In the genomic region with DNA sequence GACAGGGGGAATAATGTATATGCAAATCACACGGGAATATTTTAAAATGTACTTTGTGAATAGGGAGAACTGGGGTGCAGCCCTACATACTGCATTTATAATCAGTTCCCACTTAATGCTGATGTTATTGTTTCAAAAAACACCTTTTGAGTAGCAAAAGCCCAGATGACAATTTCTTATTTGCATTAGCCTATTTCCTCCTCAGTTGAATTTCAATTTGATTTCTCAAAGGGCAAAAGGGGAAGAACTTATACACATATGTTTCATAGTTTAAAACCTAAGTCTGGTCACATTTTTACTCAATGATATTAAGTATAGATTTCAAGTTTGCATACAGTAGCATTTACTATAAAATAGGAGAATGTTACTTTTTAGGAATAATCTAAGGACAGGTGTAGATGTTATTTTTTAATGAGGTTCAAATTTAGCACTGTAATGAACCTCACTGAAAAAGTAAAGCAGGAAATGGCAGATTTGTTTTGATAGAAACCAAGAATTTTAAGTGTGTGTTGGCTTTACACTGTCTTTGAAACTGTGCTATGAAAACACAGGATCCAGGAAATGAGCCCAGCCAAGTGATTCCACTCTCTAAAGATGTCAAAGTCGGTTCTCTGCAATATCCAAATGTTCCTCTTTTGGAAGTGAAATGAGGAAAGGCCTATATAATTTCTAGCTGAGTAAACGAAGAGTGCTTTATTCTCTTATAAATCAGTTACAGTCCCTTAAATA, we compare ENCODE assay signal across 8 cellular contexts.
DNase-seq lines count a peak whose midpoint lies in the region; ATAC-seq and TF ChIP-seq lines count a peak whose summit lies in the region.

No MANE protein-coding gene starts in this region.

- peak overlapping the region; percentile 72 for H3K27ac ChIP-seq in CD4-positive, alpha-beta T cell (ENCODE audit: low read depth, low read length)
- H3K27ac ChIP-seq in stomach: peak overlapping the region in 4 of 5 donors; percentile 14 to 59 (median 44)

- no peak for TF ChIP-seq CTCF in CD4-positive, alpha-beta T cell (IDR thresholded peaks at IDR 0.05)
- TF ChIP-seq CTCF in stomach (IDR thresholded peaks at IDR 0.05): no peak

- ATAC-seq in CD4-positive, alpha-beta T cell (ENCODE audit: poor library complexity): peak; percentile 63
- peak; percentile 32 for ATAC-seq in GM19463 (IDR thresholded peaks at IDR 0.05; ENCODE audit: unreplicated experiment)
- peak; percentile 39 for ATAC-seq in HG03520 (IDR thresholded peaks at IDR 0.05; ENCODE audit: unreplicated experiment)

- WGBS in stomach, 5 donors: 39 to 52% (median 49%) methylated on average over 3 of the region's 3 CpGs

- H3K9me3 ChIP-seq in CD4-positive, alpha-beta T cell (ENCODE audit: control insufficient read depth, low read length): no peaks in the 10 kb centered on the region
- H3K9me3 ChIP-seq in stomach: no peaks in the 10 kb centered on the region
- H3K9me3 ChIP-seq in MG63: no peaks in the 10 kb centered on the region

- peaks cover 56% of the 10 kb centered on the region for H3K4me1 Mint-ChIP-seq in CD4-positive, alpha-beta T cell (ENCODE audit: low read depth)

- no peaks in the 10 kb centered on the region for H3K9me3 Mint-ChIP-seq in CD4-positive, alpha-beta T cell

- H3K4me3 Mint-ChIP-seq in CD4-positive, alpha-beta T cell: peak overlapping the region; percentile 78

- TF ChIP-seq POLR2A in stomach (IDR thresholded peaks at IDR 0.05): no peak

- peaks cover 0 to 28% (median 15%) of the 10 kb centered on the region in 4 donors for H3K4me1 ChIP-seq in stomach

- H3K27ac Mint-ChIP-seq in CD4-positive, alpha-beta T cell: peak overlapping the region; percentile 87

- no peaks in the 10 kb centered on the region for H3K36me3 Mint-ChIP-seq in CD4-positive, alpha-beta T cell (ENCODE audit: low read depth)

- CTCF ChIA-PET in CD4-positive, alpha-beta T cell (lab: Charles Lee): interaction anchor here (0.8 to 1.4 kb wide), 4 partner anchors 10 to 146 kb away, joined by 3 to 5 read pairs (median 3); no protein-coding TSS in a partner anchor
- CTCF ChIA-PET in HEK293T (lab: Yijun Ruan, JAX): interaction anchor here (0.8 kb wide), 1 partner anchor 404 kb away, joined by 3 read pairs; no protein-coding TSS in a partner anchor

- H3K27me3 ChIP-seq in CD4-positive, alpha-beta T cell (ENCODE audit: control insufficient read depth, insufficient read depth, low read length): no peaks in the 10 kb centered on the region
- H3K27me3 ChIP-seq in stomach (no peaks in the 10 kb centered on the region), MG63 (no peaks in the 10 kb centered on the region)

- H3K36me3 ChIP-seq in stomach: no peaks in the 10 kb centered on the region
- H3K36me3 ChIP-seq in MG63: no peaks in the 10 kb centered on the region

- TF ChIP-seq EP300 in stomach (IDR thresholded peaks at IDR 0.05): no peak

- intact Hi-C loops in CD4-positive, alpha-beta T cell (cut with DNase I, micrococcal nuclease): loop anchor here in 1 of 2 experiments (10.0 kb wide), 2 partner anchors 97 to 357 kb away; no protein-coding TSS in a partner anchor
- intact Hi-C loops in stomach (cut with DNase I; ENCODE audit: low total_unique reads): no loop called here

- H3K4me3 ChIP-seq in stomach (no peak overlapping the region), MG63 (no peak overlapping the region)

- POLR2A ChIA-PET in CD4-positive, alpha-beta T cell (lab: Charles Lee): interaction anchor here (1.2 to 3.1 kb wide), 11 partner anchors 9 to 620 kb away, joined by 3 to 32 read pairs (median 7); a partner anchor contains a TSS
- POLR2A ChIA-PET in HEK293T (lab: Yijun Ruan, JAX): no interaction called here

- no peaks in the 10 kb centered on the region for H3K27me3 Mint-ChIP-seq in CD4-positive, alpha-beta T cell

- DNase-seq in CD4-positive, alpha-beta T cell: no peak
- DNase-seq in dermis blood vessel endothelial cell (peak; percentile 17), stomach (no peak), HEK293T (ENCODE audit: extremely low spot score) (no peak), NCI-H1092 (lab: John Stamatoyannopoulos, UW) (no peak), MG63 (no peak)

TF ChIP-seq in HEK293T, 16 proteins besides CTCF, POLR2A, EP300 and RAD21:
- no peak for TF ChIP-seq FOXK2 (IDR thresholded peaks at IDR 0.05)
- no peak for TF ChIP-seq FOXA1 (IDR thresholded peaks at IDR 0.05)
- TF ChIP-seq, protein P1, sequence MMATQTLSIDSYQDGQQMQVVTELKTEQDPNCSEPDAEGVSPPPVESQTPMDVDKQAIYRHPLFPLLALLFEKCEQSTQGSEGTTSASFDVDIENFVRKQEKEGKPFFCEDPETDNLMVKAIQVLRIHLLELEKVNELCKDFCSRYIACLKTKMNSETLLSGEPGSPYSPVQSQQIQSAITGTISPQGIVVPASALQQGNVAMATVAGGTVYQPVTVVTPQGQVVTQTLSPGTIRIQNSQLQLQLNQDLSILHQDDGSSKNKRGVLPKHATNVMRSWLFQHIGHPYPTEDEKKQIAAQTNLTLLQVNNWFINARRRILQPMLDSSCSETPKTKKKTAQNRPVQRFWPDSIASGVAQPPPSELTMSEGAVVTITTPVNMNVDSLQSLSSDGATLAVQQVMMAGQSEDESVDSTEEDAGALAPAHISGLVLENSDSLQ (IDR thresholded peaks at IDR 0.05): no peak
- TF ChIP-seq HDGF (IDR thresholded peaks at IDR 0.05; ENCODE audit: borderline replicate concordance): no peak
- TF ChIP-seq BHLHE40 (IDR thresholded peaks at IDR 0.05; ENCODE audit: borderline replicate concordance): no peak
- TF ChIP-seq NFRKB (IDR thresholded peaks at IDR 0.05): no peak
- TF ChIP-seq CTBP1 (IDR thresholded peaks at IDR 0.05; ENCODE audit: borderline replicate concordance): no peak
- no peak for TF ChIP-seq ELF4 (IDR thresholded peaks at IDR 0.05)
